ENCODE assay signal across 16 cellular contexts in the genomic region with DNA sequence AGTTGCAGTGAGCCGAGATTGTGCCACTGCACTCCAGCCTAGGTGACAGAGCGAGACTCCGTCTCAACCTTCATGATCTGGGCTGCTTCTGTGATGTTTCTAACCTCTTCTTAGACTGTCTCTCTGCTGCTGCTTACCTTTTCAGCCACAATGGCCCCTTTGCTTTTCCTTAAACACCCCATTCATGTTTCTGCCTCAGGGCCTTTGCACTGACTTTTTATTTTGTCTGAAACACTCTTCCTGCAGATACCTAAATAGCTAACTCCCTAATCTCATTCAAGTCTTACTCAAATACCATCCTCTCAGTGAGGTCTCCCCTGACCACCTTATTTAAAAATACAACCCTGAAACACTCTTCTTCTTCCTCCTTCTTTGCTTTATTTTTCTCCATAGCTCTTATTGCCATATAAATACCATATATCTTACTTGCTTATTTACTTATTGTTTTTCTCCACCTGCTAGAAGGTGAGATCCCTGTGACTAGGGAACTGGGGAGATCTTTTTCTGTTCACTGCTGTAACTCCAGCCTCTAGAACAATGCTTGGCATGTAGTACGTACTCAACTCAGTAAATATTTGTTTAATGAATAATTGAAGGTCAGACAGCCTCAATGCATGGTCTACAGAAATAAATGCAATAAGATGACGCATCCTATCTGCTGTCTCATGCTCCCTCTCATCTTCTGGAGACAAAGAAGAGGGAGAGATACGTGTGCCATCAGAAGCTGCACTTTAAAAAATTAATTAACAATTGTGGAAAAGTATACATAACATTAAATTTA. TPM values are rescaled to one million over a fixed set of nuclear protein-coding genes. Genes with fewer than 3 reads are reported as not detected.
A peak's percentile ranks its signal among the peaks of the same experiment; 100 is the strongest.
DNase-seq lines count a peak whose midpoint lies in the region; ATAC-seq, FAIRE-seq and TF ChIP-seq lines count a peak whose summit lies in the region.
"Had no signal": no experiment of that assay in that cellular context is flagged by ENCODE, and none has a peak within 500 bp of the region (broad histone marks: within the 10 kb centered on the region; RNA-seq: fewer than 3 reads in every experiment).

No MANE protein-coding gene starts in this region.

- H3K36me3 Mint-ChIP-seq in activated CD4-positive, alpha-beta T cell treated with anti-CD3 and anti-CD28 coated beads for 36 hours (ENCODE audit: low read depth) = no peaks in the 10 kb centered on the region
- H3K36me3 Mint-ChIP-seq: naive thymus-derived CD4-positive, alpha-beta T cell had no signal

- FAIRE-seq in RCC 7860 (lab: Jason Lieb, UNC) (no peak), GM12891 (lab: Jason Lieb, UNC) (no peak)

- ATAC-seq in activated CD4-positive, alpha-beta T cell treated with anti-CD3 and anti-CD28 coated beads for 36 hours = no peak
- ATAC-seq in GM21786 (IDR thresholded peaks at IDR 0.05; ENCODE audit: unreplicated experiment) = no peak
- ATAC-seq: activated CD8-positive, alpha-beta T cell treated with anti-CD3 and anti-CD28 coated beads for 36 hours; body of pancreas; heart left ventricle; naive thymus-derived CD4-positive, alpha-beta T cell had no signal

- no peak overlapping the region for H3K27ac Mint-ChIP-seq in activated CD4-positive, alpha-beta T cell treated with anti-CD3 and anti-CD28 coated beads for 36 hours
- H3K27ac Mint-ChIP-seq: activated CD8-positive, alpha-beta T cell treated with anti-CD3 and anti-CD28 coated beads for 36 hours; activated T-helper 2 cell treated with anti-CD3 and anti-CD28 coated beads, Interferon-gamma antibody, Interleukin-2, Interleukin-4, amounts not matched to agents 10 μg/mL and 5 μg/mL and 100 μg/mL, durations not matched to agents 14 hours and 24 hours and 36 hours; naive thymus-derived CD4-positive, alpha-beta T cell had no signal

- H3K27me3 Mint-ChIP-seq in activated CD4-positive, alpha-beta T cell treated with anti-CD3 and anti-CD28 coated beads for 36 hours = peaks cover 8% of the 10 kb centered on the region

- peak; percentile 31 for DNase-seq in AG10803 (ENCODE audit: low read depth)
- peak; percentile 59 for DNase-seq in HS-27A (ENCODE audit: low read depth)
- peak; percentile 66 for DNase-seq in RCC 7860 (ENCODE audit: low spot score)
- peak; percentile 86 for DNase-seq in epithelial cell of prostate (ENCODE audit: low read depth, low spot score)
- no peak for DNase-seq in GM12891 (ENCODE audit: insufficient read length, low spot score)
- no peak for DNase-seq in activated CD4-positive, alpha-beta T cell treated with anti-CD3 and anti-CD28 coated beads for 36 hours
- DNase-seq in coronary artery (ENCODE audit: low spot score) = no peak
- DNase-seq: activated CD8-positive, alpha-beta T cell treated with anti-CD3 and anti-CD28 coated beads for 36 hours; body of pancreas; effector memory CD4-positive, alpha-beta T cell; heart left ventricle; naive thymus-derived CD4-positive, alpha-beta T cell; NCI-H2107; stimulated activated CD4-positive, alpha-beta T cell treated with anti-CD3 and anti-CD28 coated beads, Interleukin-2, amount 100 ng/mL, for 48 hours had no signal

- no peak overlapping the region for H3K4me3 Mint-ChIP-seq in activated CD4-positive, alpha-beta T cell treated with anti-CD3 and anti-CD28 coated beads for 36 hours
- H3K4me3 Mint-ChIP-seq: activated CD8-positive, alpha-beta T cell treated with anti-CD3 and anti-CD28 coated beads for 36 hours; naive thymus-derived CD4-positive, alpha-beta T cell had no signal

- peak overlapping the region; percentile 52 for H3K27ac ChIP-seq in epithelial cell of prostate
- H3K27ac ChIP-seq in coronary artery = no peak overlapping the region
- H3K27ac ChIP-seq: body of pancreas, heart left ventricle had no signal

- TF ChIP-seq CTCF in AG10803 (conservative IDR thresholded peaks at IDR 0.05; ENCODE audit: low read length) = no peak
- no peak for TF ChIP-seq CTCF in coronary artery (IDR thresholded peaks at IDR 0.05)

- TF ChIP-seq POLR2A in GM12891 (IDR thresholded peaks at IDR 0.05; ENCODE audit: low read depth, low read length) = no peak

- CTCF ChIA-PET in activated CD4-positive, alpha-beta T cell treated with anti-CD3 and anti-CD28 coated beads for 36 hours (lab: Charles Lee) = no interaction called here

- no peaks in the 10 kb centered on the region for H3K9me3 Mint-ChIP-seq in activated CD4-positive, alpha-beta T cell treated with anti-CD3 and anti-CD28 coated beads for 36 hours (ENCODE audit: low read depth)
- H3K9me3 Mint-ChIP-seq: activated CD8-positive, alpha-beta T cell treated with anti-CD3 and anti-CD28 coated beads for 36 hours; activated T-helper 2 cell treated with anti-CD3 and anti-CD28 coated beads, Interferon-gamma antibody, Interleukin-2, Interleukin-4, amounts not matched to agents 10 μg/mL and 5 μg/mL and 100 μg/mL, durations not matched to agents 14 hours and 24 hours and 36 hours had no signal

- H3K4me3 ChIP-seq in AG10803 (ENCODE audit: low read length) (no peak overlapping the region), coronary artery (no peak overlapping the region)
- H3K4me3 ChIP-seq: body of pancreas, heart left ventricle had no signal

- intact Hi-C loops in activated CD4-positive, alpha-beta T cell treated with anti-CD3 and anti-CD28 coated beads for 36 hours (cut with DNase I, micrococcal nuclease) = loop anchor here in 1 of 2 experiments (5.0 kb wide), 2 partner anchors 133 to 453 kb away; no protein-coding TSS in a partner anchor

- no peaks in the 10 kb centered on the region for H3K4me1 Mint-ChIP-seq in activated CD4-positive, alpha-beta T cell treated with anti-CD3 and anti-CD28 coated beads for 36 hours

- POLR2A ChIA-PET in activated CD4-positive, alpha-beta T cell treated with anti-CD3 and anti-CD28 coated beads for 36 hours (lab: Charles Lee) = no interaction called here

TF ChIP-seq in GM12891, 5 proteins besides CTCF, POLR2A, EP300 and RAD21:
- no peak for TF ChIP-seq POLR2AphosphoS5 (IDR thresholded peaks at IDR 0.05; ENCODE audit: low read depth, low read length)
- TF ChIP-seq PAX5 (IDR thresholded peaks at IDR 0.05; ENCODE audit: insufficient read depth, low read length, severe bottlenecking) = no peak
- no peak for TF ChIP-seq TAF1 (IDR thresholded peaks at IDR 0.05; ENCODE audit: low read depth, low read length)
- no peak for TF ChIP-seq POU2F2 (IDR thresholded peaks at IDR 0.05; ENCODE audit: low read depth, low read length)
- no peak for TF ChIP-seq SPI1 (IDR thresholded peaks at IDR 0.05; ENCODE audit: low read depth, low read length)
TF ChIP-seq in GM12891: peak in this region for 0.

RNA-seq across cellular contexts. Expression of a gene that starts 43.8 kb away (rescaled TPM):
- polyA plus RNA-seq in GM12891 (2012; ENCODE audit: low read depth, missing spikeins) = 1.0 TPM
- total RNA-seq in activated CD4-positive, alpha-beta T cell treated with anti-CD3 and anti-CD28 coated beads for 36 hours = 10 to 100 TPM; 12.4 to 12.5 TPM

Comparison
In these comparisons a context has a peak if more than half of its experiments do, and no peak if none do; other contexts are left out.
1. DNase-seq: peak in AG10803 (single experiment), HS-27A (single experiment), RCC 7860 (single experiment) and epithelial cell of prostate (single experiment); none in GM12891 (single experiment), activated CD4-positive, alpha-beta T cell treated with anti-CD3 and anti-CD28 coated beads for 36 hours (single experiment) and coronary artery (single experiment).